ENCODE assay signal across 21 cellular contexts in the genomic region with DNA sequence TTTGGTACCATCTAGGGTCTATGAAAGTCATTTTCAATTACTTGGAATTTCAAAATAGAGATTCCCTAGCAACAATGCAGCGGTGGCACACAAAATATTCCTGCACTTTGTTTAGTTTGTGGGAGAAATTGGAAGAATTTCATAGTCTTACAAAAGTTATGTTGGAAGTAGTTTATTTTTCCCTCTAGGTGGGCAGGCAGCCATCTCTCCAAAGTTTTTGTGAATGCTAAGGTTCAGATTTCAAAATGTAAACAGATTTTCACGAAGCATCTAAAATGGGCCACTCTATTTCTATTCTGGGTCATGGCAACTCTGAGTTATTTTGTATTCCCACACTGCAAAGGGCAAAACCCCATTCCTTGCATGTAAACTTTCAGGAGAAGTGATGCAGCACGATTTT. TPM values are rescaled to one million over a fixed set of nuclear protein-coding genes. Genes with fewer than 3 reads are reported as not detected.
DNase-seq lines count a peak whose midpoint lies in the region; ATAC-seq and TF ChIP-seq lines count a peak whose summit lies in the region.
"Had no signal": no experiment of that assay in that cellular context is flagged by ENCODE, and none has a peak within 500 bp of the region (broad histone marks: within the 10 kb centered on the region; RNA-seq: fewer than 3 reads in every experiment).

No MANE protein-coding gene starts in this region.

- no peaks in the 10 kb centered on the region for H3K27me3 ChIP-seq in RWPE2 (ENCODE audit: insufficient read depth, poor library complexity, severe bottlenecking)
- H3K27me3 ChIP-seq in vagina = no peaks in the 10 kb centered on the region
- H3K27me3 ChIP-seq: SJCRH30 had no signal

- peaks cover 40% of the 10 kb centered on the region for H3K4me1 ChIP-seq in RWPE2 (ENCODE audit: insufficient read depth, poor library complexity, severe bottlenecking)
- peaks cover 34% of the 10 kb centered on the region for H3K4me1 ChIP-seq in vagina
- H3K4me1 ChIP-seq: SJCRH30 had no signal

- H3K27ac ChIP-seq in RWPE2 (ENCODE audit: poor library complexity, severe bottlenecking) (peak overlapping the region; percentile 68), vagina (peak overlapping the region; percentile 27)
- H3K27ac ChIP-seq: HL-60, SJCRH30 had no signal

- peak; percentile 75 for DNase-seq in EH (ENCODE audit: low read depth)
- DNase-seq in RWPE2 (ENCODE audit: low spot score) = no peak
- peak; percentile 51 for DNase-seq in fibroblast of gingiva (ENCODE audit: low read depth)
- no peak for DNase-seq in vagina (ENCODE audit: extremely low spot score in 2 of 2)
- no peak for DNase-seq in SKM-1 treated with dmso at 0.1 percent for 144 hours (lab: John Stamatoyannopoulos, UW; ENCODE audit: unreplicated experiment)
- DNase-seq: Calu3; CD4-positive, alpha-beta T cell; DMS53; HCEC 1CT; MV-4-11; NCI-H1417 treated with DMSO at 0.1 percent for 48 hours; NCI-H1930; NCI-H446 treated with DMSO at 0.1 percent for 48 hours; NK-92 treated with Interleukin-12 subunit alpha and Interleukin-12 subunit beta, amount 100 ng/mL, for 24 hours; SJCRH30 had no signal

- no peaks in the 10 kb centered on the region for H3K36me3 ChIP-seq in RWPE2 (ENCODE audit: low read depth)
- no peaks in the 10 kb centered on the region for H3K36me3 ChIP-seq in vagina
- H3K36me3 ChIP-seq: SJCRH30 had no signal

- H3K4me3 ChIP-seq in RWPE2 (ENCODE audit: severe bottlenecking) (no peak overlapping the region), vagina (no peak overlapping the region)
- H3K4me3 ChIP-seq: K562, SJCRH30 had no signal

- ATAC-seq in RWPE2 (ENCODE audit: low read depth) (no peak), HG03342 (IDR thresholded peaks at IDR 0.05; ENCODE audit: unreplicated experiment) (no peak), GM18502 (IDR thresholded peaks at IDR 0.05; ENCODE audit: poor library complexity, unreplicated experiment) (no peak)
- ATAC-seq: K562 had no signal

- TF ChIP-seq CTCF in RWPE2 (IDR thresholded peaks at IDR 0.05; ENCODE audit: poor library complexity, severe bottlenecking) (no peak), vagina (IDR thresholded peaks at IDR 0.05) (no peak)

- no peak for TF ChIP-seq POLR2A in vagina (IDR thresholded peaks at IDR 0.05)

- H3K9me3 ChIP-seq in RWPE2 (ENCODE audit: severe bottlenecking) = no peaks in the 10 kb centered on the region
- H3K9me3 ChIP-seq in vagina = no peaks in the 10 kb centered on the region
- H3K9me3 ChIP-seq: SJCRH30 had no signal

- intact Hi-C loops in vagina (cut with DNase I) = no loop called here

RNA-seq across cellular contexts. Expression of a gene that starts 8.0 kb away (rescaled TPM):
- not detected for total RNA-seq in vagina
- total RNA-seq: B cell; Calu3; CD4-positive, alpha-beta T cell; K562; OCI-LY7; SJCRH30 had no signal

RNA-seq across cellular contexts. Expression of a gene that starts 22.3 kb away (rescaled TPM):
- 169 TPM for total RNA-seq in vagina
- total RNA-seq: B cell; CD4-positive, alpha-beta T cell; K562; OCI-LY7; SJCRH30 had no signal

RNA-seq across cellular contexts. Expression of a gene that starts 26.3 kb away (rescaled TPM):
- total RNA-seq in vagina = not detected
- total RNA-seq: B cell; Calu3; CD4-positive, alpha-beta T cell; K562; OCI-LY7; SJCRH30 had no signal

RNA-seq across cellular contexts. Expression of a gene that starts 43.4 kb away (rescaled TPM):
- not detected for total RNA-seq in vagina
- total RNA-seq: B cell; Calu3; CD4-positive, alpha-beta T cell; K562; OCI-LY7; SJCRH30 had no signal

RNA-seq across cellular contexts. Expression of a gene that starts 58.8 kb away (rescaled TPM):
- total RNA-seq in vagina = not detected
- total RNA-seq: B cell; Calu3; CD4-positive, alpha-beta T cell; K562; OCI-LY7; SJCRH30 had no signal

Comparison
In these comparisons a context has a peak if more than half of its experiments do, and no peak if none do; other contexts are left out.
1. DNase-seq: peak in EH (single experiment) and fibroblast of gingiva (single experiment); none in RWPE2 (single experiment), vagina (0 of 2) and SKM-1 treated with dmso at 0.1 percent for 144 hours (single experiment).